13 cellular contexts compared by ENCODE assay signal in the genomic region with DNA sequence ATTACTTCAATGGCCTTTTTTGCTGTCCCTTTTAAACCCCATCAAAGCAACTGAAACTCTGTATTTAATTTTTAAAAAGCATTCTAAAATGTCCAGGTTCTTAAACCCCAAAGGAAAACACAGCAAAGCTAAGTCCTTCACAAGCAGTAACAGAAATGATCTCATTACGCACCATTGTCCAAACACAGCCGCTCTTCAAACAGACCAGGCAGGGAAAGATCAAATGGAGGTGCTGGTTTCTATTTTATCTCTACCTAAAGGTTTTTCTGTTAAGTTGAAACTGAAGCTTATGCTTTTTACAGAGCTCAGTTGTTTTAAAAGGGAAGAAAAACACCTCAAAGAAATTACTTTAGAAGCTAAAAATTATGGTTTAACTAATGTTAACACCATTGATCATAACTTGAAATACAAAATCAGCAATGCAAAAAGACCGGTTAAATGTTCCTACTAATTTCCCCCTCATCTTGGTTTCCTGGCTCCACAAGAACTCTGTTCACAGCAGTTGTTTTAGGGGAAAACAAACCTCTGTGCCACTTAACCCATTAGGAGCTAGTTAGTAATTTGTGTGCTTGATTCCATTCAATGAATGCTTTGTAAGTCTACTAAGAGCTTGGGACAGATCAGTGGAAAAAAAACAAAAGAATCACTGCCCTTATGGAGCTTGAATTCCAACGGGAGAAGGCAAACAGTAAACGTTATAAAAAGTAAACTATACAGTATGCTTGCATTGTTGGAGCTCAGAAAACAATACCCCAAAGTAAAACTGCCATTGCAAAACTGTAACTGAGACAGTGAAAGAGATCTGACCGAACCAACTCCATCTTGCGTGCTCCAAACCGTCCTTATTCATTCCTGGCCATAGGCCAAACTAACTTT.
A peak's percentile ranks its signal among the peaks of the same experiment; 100 is the strongest.
DNase-seq lines count a peak whose midpoint lies in the region; ATAC-seq and TF ChIP-seq lines count a peak whose summit lies in the region.
"Had no signal": no experiment of that assay in that cellular context is flagged by ENCODE, and none has a peak within 500 bp of the region (broad histone marks: within the 10 kb centered on the region; RNA-seq: fewer than 3 reads in every experiment).

No MANE protein-coding gene starts in this region.

- H3K36me3 ChIP-seq in PC-9 (ENCODE audit: low read depth) (no peaks in the 10 kb centered on the region), iPS-20b (ENCODE audit: insufficient read depth, low read depth, low read length) (no peaks in the 10 kb centered on the region), upper lobe of left lung (no peaks in the 10 kb centered on the region), aorta (ENCODE audit: control insufficient read depth in 1 of 2, insufficient read depth in 2 of 2, low read length in 1 of 2) (no peaks in the 10 kb centered on the region)
- H3K36me3 ChIP-seq: MG63 had no signal

- POLR2A ChIA-PET in PC-9 (lab: Charles Lee; ENCODE audit: unreplicated experiment) = interaction anchor here (0.7 kb wide), 1 partner anchor 200 kb away, joined by 16 read pairs; no protein-coding TSS in a partner anchor

- H3K79me2 ChIP-seq in PC-9 (ENCODE audit: low read depth) = no peaks in the 10 kb centered on the region

- TF ChIP-seq CTCF in PC-9 (conservative IDR thresholded peaks at IDR 0.05) = no peak
- no peak for TF ChIP-seq CTCF in upper lobe of left lung (IDR thresholded peaks at IDR 0.05)

- H3K4me2 ChIP-seq in PC-9 = 0 out of 2 replicates have a peak overlapping the region, but pooled peaks have one; percentile 1

- DNase-seq in NCI-H2081 (lab: John Stamatoyannopoulos, UW) (peak; percentile 44 to 68), NCI-H2081 treated with DMSO at 0.1 percent for 48 hours (lab: John Stamatoyannopoulos, UW) (no peak), PC-9 (no peak), upper lobe of left lung (no peak), aorta (no peak)
- DNase-seq in activated naive CD8-positive, alpha-beta T cell treated with anti-CD3 and anti-CD28 coated beads for 36 hours = no peak
- DNase-seq: activated B cell treated with CpG ODN at 0.5 μM for 24 hours; activated T-cell treated with anti-CD3 and anti-CD28 coated beads, Interleukin-2, amount 50 U/mL, for 48 hours; DMS 273 treated with DMSO at 0.1 percent for 48 hours; MG63; RPMI8226 had no signal

- no peak overlapping the region for H3K4me3 Mint-ChIP-seq in activated naive CD8-positive, alpha-beta T cell treated with anti-CD3 and anti-CD28 coated beads for 36 hours
- H3K4me3 Mint-ChIP-seq: activated B cell treated with CpG ODN at 0.5 μM for 24 hours had no signal

- H3K27me3 ChIP-seq in PC-9 (ENCODE audit: insufficient read depth, low read depth) (no peaks in the 10 kb centered on the region), iPS-20b (ENCODE audit: insufficient read depth, low read length) (no peaks in the 10 kb centered on the region), upper lobe of left lung (no peaks in the 10 kb centered on the region), aorta (ENCODE audit: control insufficient read depth in 1 of 2, insufficient read depth in 2 of 2, low read length in 1 of 2) (no peaks in the 10 kb centered on the region)
- H3K27me3 ChIP-seq: MG63 had no signal

- no TSS peak for BruUV-seq in PC-9 (replicated peaks; lab: Mats Ljungman, UMichigan)

- H3K4me3 ChIP-seq in PC-9 = no peak overlapping the region
- H3K4me3 ChIP-seq in iPS-20b (ENCODE audit: low read length) = peak overlapping the region; percentile 43
- no peak overlapping the region for H3K4me3 ChIP-seq in upper lobe of left lung
- H3K4me3 ChIP-seq in aorta (ENCODE audit: low read length in 2 of 2) = no peak overlapping the region
- H3K4me3 ChIP-seq: MG63 had no signal

- H3K9ac ChIP-seq in iPS-20b (ENCODE audit: low read depth, low read length) = peak overlapping the region; percentile 56; the same call in 1 of the 2 replicates

- no peak overlapping the region for H2AFZ ChIP-seq in PC-9

- peaks cover 8% of the 10 kb centered on the region; the same call in 1 of the 2 replicates for H3F3A ChIP-seq in PC-9 (ENCODE audit: insufficient read depth, low read depth)

- H3K27ac ChIP-seq in PC-9 (peak overlapping the region; percentile 13; the same call in 1 of the 2 replicates), iPS-20b (ENCODE audit: low read length) (peak overlapping the region; percentile 70), upper lobe of left lung (no peak overlapping the region), aorta (ENCODE audit: low read depth in 1 of 2, low read length in 2 of 2) (no peak overlapping the region)

- H3K9me2 ChIP-seq in PC-9 (ENCODE audit: insufficient read depth) = no peaks in the 10 kb centered on the region

- ATAC-seq in upper lobe of left lung (ENCODE audit: low FRiP score in 2 of 2) (no peak), aorta (ENCODE audit: low FRiP score) (no peak), HG02588 (IDR thresholded peaks at IDR 0.05; ENCODE audit: unreplicated experiment) (no peak)

- TF ChIP-seq POLR2A in upper lobe of left lung (IDR thresholded peaks at IDR 0.05) = no peak

- H3K4me1 Mint-ChIP-seq in activated naive CD8-positive, alpha-beta T cell treated with anti-CD3 and anti-CD28 coated beads for 36 hours = no peaks in the 10 kb centered on the region
- H3K4me1 Mint-ChIP-seq: activated B cell treated with CpG ODN at 0.5 μM for 24 hours had no signal

- peaks cover 11% of the 10 kb centered on the region for H3K27me3 Mint-ChIP-seq in activated naive CD8-positive, alpha-beta T cell treated with anti-CD3 and anti-CD28 coated beads for 36 hours
- H3K27me3 Mint-ChIP-seq: activated B cell treated with CpG ODN at 0.5 μM for 24 hours had no signal

- WGBS in upper lobe of left lung, 2 donors = 49 to 62% methylated on average over 8 of the region's 8 CpGs
- 43 to 49% methylated on average over 8 of the region's 8 CpGs for WGBS in aorta, 2 donors

- H3K9me3 Mint-ChIP-seq in activated naive CD8-positive, alpha-beta T cell treated with anti-CD3 and anti-CD28 coated beads for 36 hours = no peaks in the 10 kb centered on the region
- H3K9me3 Mint-ChIP-seq: activated B cell treated with CpG ODN at 0.5 μM for 24 hours had no signal

- H3K27ac Mint-ChIP-seq in activated naive CD8-positive, alpha-beta T cell treated with anti-CD3 and anti-CD28 coated beads for 36 hours = no peak overlapping the region
- H3K27ac Mint-ChIP-seq: activated B cell treated with CpG ODN at 0.5 μM for 24 hours had no signal

- no peaks in the 10 kb centered on the region for H3K9me3 ChIP-seq in PC-9 (ENCODE audit: insufficient read depth, low read depth)
- H3K9me3 ChIP-seq in iPS-20b (ENCODE audit: insufficient read depth, low read depth, low read length) = no peaks in the 10 kb centered on the region
- no peaks in the 10 kb centered on the region for H3K9me3 ChIP-seq in upper lobe of left lung
- no peaks in the 10 kb centered on the region for H3K9me3 ChIP-seq in aorta (ENCODE audit: control insufficient read depth, low read length)
- H3K9me3 ChIP-seq: MG63 had no signal

- intact Hi-C loops in PC-9 (cut with micrococcal nuclease; ENCODE audit: unreplicated experiment) (no loop called here), aorta (cut with DNase I) (no loop called here)

- peaks cover 41% of the 10 kb centered on the region for H3K4me1 ChIP-seq in PC-9 (replicated peaks; ENCODE audit: insufficient read depth)
- H3K4me1 ChIP-seq in iPS-20b (ENCODE audit: insufficient read depth, low read length) = peaks cover 25% of the 10 kb centered on the region
- no peaks in the 10 kb centered on the region for H3K4me1 ChIP-seq in upper lobe of left lung
- no peaks in the 10 kb centered on the region for H3K4me1 ChIP-seq in aorta (ENCODE audit: control insufficient read depth in 1 of 2, insufficient read depth in 2 of 2, low read length in 2 of 2)

- CTCF ChIA-PET in PC-9 (lab: Charles Lee) = no interaction called here

- no peak for TF ChIP-seq EP300 in upper lobe of left lung (IDR thresholded peaks at IDR 0.05)

- no peaks in the 10 kb centered on the region for H3K36me3 Mint-ChIP-seq in activated naive CD8-positive, alpha-beta T cell treated with anti-CD3 and anti-CD28 coated beads for 36 hours

- H4K20me1 ChIP-seq in PC-9 (ENCODE audit: insufficient read depth) = no peaks in the 10 kb centered on the region

Comparison
In these comparisons a context has a peak if more than half of its experiments do, and no peak if none do; other contexts are left out.
1. DNase-seq: peak in NCI-H2081 (2 of 2); none in NCI-H2081 treated with DMSO at 0.1 percent for 48 hours (single experiment), PC-9 (0 of 2), upper lobe of left lung (0 of 2), aorta (0 of 2) and activated naive CD8-positive, alpha-beta T cell treated with anti-CD3 and anti-CD28 coated beads for 36 hours (single experiment).
2. H3K27ac ChIP-seq: peak in PC-9 (single experiment) and iPS-20b (single experiment); none in upper lobe of left lung (0 of 4) and aorta (0 of 2).